In genomic region chr15:49041406-49041805, GRCh38 we compare ENCODE assay signal across 20 cellular contexts. TPM values are rescaled to one million over a fixed set of nuclear protein-coding genes. Genes with fewer than 3 reads are reported as not detected.
DNase-seq lines count a peak whose midpoint lies in the region; ATAC-seq lines count a peak whose summit lies in the region.
"Had no signal": no experiment of that assay in that cellular context is flagged by ENCODE, and none has a peak within 500 bp of the region (broad histone marks: within the 10 kb centered on the region; RNA-seq: fewer than 3 reads in every experiment).

No MANE protein-coding gene starts in this region.

- peaks cover 0 to 10% (median 4%) of the 10 kb centered on the region in 5 donors for H3K36me3 Mint-ChIP-seq in naive thymus-derived CD4-positive, alpha-beta T cell

- H3K4me3 Mint-ChIP-seq in naive thymus-derived CD4-positive, alpha-beta T cell = peak overlapping the region in 8 of 10 donors; percentile 7 to 60 (median 38)
- H3K4me3 Mint-ChIP-seq: activated T-helper 1 cell treated with anti-CD3 and anti-CD28 coated beads, Interleukin-12 subunit alpha, Interleukin-12 subunit beta, Interleukin-2, Interleukin-4 antibody, amounts not matched to agents 30 ng/mL and 10 ng/mL and 1 ng/mL, durations not matched to agents 14 hours and 24 hours and 36 hours; T-helper 2 cell treated with Interferon-gamma antibody and Interleukin-4, amounts not matched to agents 5 μg/mL and 100 μg/mL, for 36 hours had no signal

- DNase-seq in HCEC 1CT (peak; percentile 37), KG1 (lab: John Stamatoyannopoulos, UW) (no peak), NCI-H2196 (lab: John Stamatoyannopoulos, UW; ENCODE audit: unreplicated experiment) (no peak)
- DNase-seq in naive thymus-derived CD4-positive, alpha-beta T cell = no peak
- DNase-seq: activated CD8-positive, alpha-beta memory T cell treated with anti-CD3 and anti-CD28 coated beads for 24 hours; adrenal gland; DMS79; effector memory CD8-positive, alpha-beta T cell; hippocampal formation; NCI-H1417; NCI-H774; PC-9 had no signal

- ATAC-seq in naive thymus-derived CD4-positive, alpha-beta T cell = no peak
- ATAC-seq in HG02870 (IDR thresholded peaks at IDR 0.05; ENCODE audit: unreplicated experiment) (no peak), HG03354 (IDR thresholded peaks at IDR 0.05; ENCODE audit: poor library complexity, severe bottlenecking, unreplicated experiment) (no peak)
- ATAC-seq: activated CD4-positive, CD25-positive, alpha-beta regulatory T cell treated with anti-CD3 and anti-CD28 coated beads, Interleukin-2, amount 50 U/mL, for 24 hours; effector memory CD8-positive, alpha-beta T cell had no signal

- peak overlapping the region; percentile 13 for H2AFZ ChIP-seq in ACC112 (ENCODE audit: low read length, unreplicated experiment)
- H2AFZ ChIP-seq: PC-9 had no signal

- CTCF ChIA-PET in naive thymus-derived CD4-positive, alpha-beta T cell (lab: Charles Lee) = no interaction called here

- peaks cover 29 to 77% (median 64%) of the 10 kb centered on the region in 7 donors for H3K4me1 Mint-ChIP-seq in naive thymus-derived CD4-positive, alpha-beta T cell

- intact Hi-C loops in naive thymus-derived CD4-positive, alpha-beta T cell (cut with micrococcal nuclease) = loop anchor here in 1 of 2 donors (10.0 kb wide), 1 partner anchor 1143 kb away; the partner anchor contains the start of gene SLC27A2

- no peaks in the 10 kb centered on the region for H3K27me3 ChIP-seq in ACC112 (ENCODE audit: insufficient read depth, low read length)
- H3K27me3 ChIP-seq in naive thymus-derived CD4-positive, alpha-beta T cell (ENCODE audit: control insufficient read depth in 2 of 2, insufficient read depth in 2 of 2, low read length in 2 of 2) = no peaks in the 10 kb centered on the region
- H3K27me3 ChIP-seq: adrenal gland, SJSA1 had no signal

- no peaks in the 10 kb centered on the region for H3K27me3 Mint-ChIP-seq in naive thymus-derived CD4-positive, alpha-beta T cell
- H3K27me3 Mint-ChIP-seq: effector memory CD8-positive, alpha-beta T cell had no signal

- H3K79me2 ChIP-seq in ACC112 (ENCODE audit: control insufficient read depth, insufficient read depth, low read length, unreplicated experiment) = peaks cover 81% of the 10 kb centered on the region

- H3K27ac ChIP-seq in ACC112 (ENCODE audit: low read depth, low read length) (peak overlapping the region; percentile 35; the same call in 1 of the 2 replicates), cingulate gyrus (ENCODE audit: low read depth, low read length) (peak overlapping the region; percentile 67)
- H3K27ac ChIP-seq in naive thymus-derived CD4-positive, alpha-beta T cell (ENCODE audit: low read depth, low read length) = no peak overlapping the region
- H3K27ac ChIP-seq: adrenal gland, PC-9, SJSA1 had no signal

- no peak overlapping the region for H3K27ac Mint-ChIP-seq in naive thymus-derived CD4-positive, alpha-beta T cell
- H3K27ac Mint-ChIP-seq: activated T-helper 1 cell treated with anti-CD3 and anti-CD28 coated beads, Interleukin-12 subunit alpha, Interleukin-12 subunit beta, Interleukin-2, Interleukin-4 antibody, amounts not matched to agents 30 ng/mL and 10 ng/mL and 1 ng/mL, durations not matched to agents 14 hours and 24 hours and 36 hours; T-helper 2 cell treated with Interferon-gamma antibody and Interleukin-4, amounts not matched to agents 5 μg/mL and 100 μg/mL, for 36 hours had no signal

- peaks cover 0 to 3% (median 0%) of the 10 kb centered on the region in 11 donors for H3K9me3 Mint-ChIP-seq in naive thymus-derived CD4-positive, alpha-beta T cell
- H3K9me3 Mint-ChIP-seq: activated T-helper 1 cell treated with anti-CD3 and anti-CD28 coated beads, Interleukin-12 subunit alpha, Interleukin-12 subunit beta, Interleukin-2, Interleukin-4 antibody, amounts not matched to agents 30 ng/mL and 10 ng/mL and 1 ng/mL, durations not matched to agents 14 hours and 24 hours and 36 hours; effector memory CD8-positive, alpha-beta T cell; T-helper 2 cell treated with Interferon-gamma antibody and Interleukin-4, amounts not matched to agents 5 μg/mL and 100 μg/mL, for 36 hours had no signal

- H3K4me1 ChIP-seq in ACC112 (ENCODE audit: control insufficient read depth, insufficient read depth, low read length, unreplicated experiment) = peaks cover 39% of the 10 kb centered on the region
- peaks cover 12 to 25% of the 10 kb centered on the region in 2 donors for H3K4me1 ChIP-seq in naive thymus-derived CD4-positive, alpha-beta T cell (ENCODE audit: control insufficient read depth in 2 of 2, insufficient read depth in 2 of 2, low read length in 2 of 2)

- H3K36me3 ChIP-seq in ACC112 (ENCODE audit: insufficient read depth, low read length) = no peaks in the 10 kb centered on the region
- peaks cover 0 to 10% (median 0%) of the 10 kb centered on the region in 3 experiments for H3K36me3 ChIP-seq in naive thymus-derived CD4-positive, alpha-beta T cell (ENCODE audit: control insufficient read depth in 2 of 3, insufficient read depth in 3 of 3, low read length in 3 of 3)
- H3K36me3 ChIP-seq: adrenal gland had no signal

- POLR2A ChIA-PET in naive thymus-derived CD4-positive, alpha-beta T cell (lab: Charles Lee) = no interaction called here

- peak overlapping the region; percentile 65 for H3K4me3 ChIP-seq in ACC112 (ENCODE audit: low read depth, low read length)
- no peak overlapping the region for H3K4me3 ChIP-seq in naive thymus-derived CD4-positive, alpha-beta T cell (ENCODE audit: low read length)
- H3K4me3 ChIP-seq: adrenal gland, PC-9, SJSA1 had no signal

- H3K9me3 ChIP-seq in naive thymus-derived CD4-positive, alpha-beta T cell (ENCODE audit: control insufficient read depth in 2 of 3, low read length in 3 of 3) = no peaks in the 10 kb centered on the region
- H3K9me3 ChIP-seq: adrenal gland, SJSA1 had no signal

RNA-seq across cellular contexts. Expression of gene SECISBP2L, which starts 4.8 kb away (rescaled TPM):
- 10 to 100 TPM; 39.3 to 75.8 (median 55.8) TPM for total RNA-seq in naive thymus-derived CD4-positive, alpha-beta T cell
- 10 to 100 TPM; 20.2 to 30.6 TPM for polyA plus RNA-seq in naive thymus-derived CD4-positive, alpha-beta T cell
